ENCODE assay signal across 1 cellular context in the genomic region with DNA sequence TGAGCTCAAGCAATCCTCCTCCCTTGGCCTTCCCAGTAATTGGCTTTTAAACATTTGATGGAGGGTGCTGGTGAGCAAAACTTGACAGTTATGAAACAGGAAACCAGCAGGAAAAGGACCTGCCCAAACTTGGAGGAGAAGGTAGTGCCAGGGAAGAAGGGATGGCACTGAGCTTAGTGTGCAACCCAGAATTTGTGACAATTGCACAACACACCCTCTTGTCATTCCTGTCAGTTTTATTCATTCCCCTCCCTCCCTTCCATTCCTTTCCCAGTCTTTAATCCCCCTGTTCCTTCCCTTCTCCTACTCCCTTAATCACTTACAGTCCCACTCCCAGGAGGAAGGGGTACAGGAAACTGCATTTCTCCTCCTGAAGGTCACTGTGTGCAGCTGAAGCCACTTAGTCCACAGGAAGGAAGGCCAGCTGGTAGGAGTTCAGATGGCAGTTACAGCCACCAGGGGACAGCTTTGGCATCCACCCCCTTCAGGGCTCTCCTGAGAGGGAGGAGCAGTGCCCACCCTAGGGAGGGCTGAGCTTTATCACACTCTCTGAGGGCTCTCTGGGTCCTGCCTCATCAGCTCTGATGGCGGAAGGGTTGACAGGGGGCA.
TF ChIP-seq lines count a peak whose summit lies in the region.

No MANE protein-coding gene starts in this region.

TF ChIP-seq in IMR-90, 13 proteins besides CTCF, POLR2A, EP300 and RAD21:
- TF ChIP-seq RCOR1 (IDR thresholded peaks at IDR 0.05; ENCODE audit: insufficient replicate concordance, low read length) (no peak), CEBPB (IDR thresholded peaks at IDR 0.05; ENCODE audit: low read depth, low read length) (peak; percentile 71), CHD1 (IDR thresholded peaks at IDR 0.05; ENCODE audit: low read depth, low read length) (no peak), MXI1 (IDR thresholded peaks at IDR 0.05; ENCODE audit: borderline replicate concordance, low read depth, low read length) (no peak)
